In the genomic region with DNA sequence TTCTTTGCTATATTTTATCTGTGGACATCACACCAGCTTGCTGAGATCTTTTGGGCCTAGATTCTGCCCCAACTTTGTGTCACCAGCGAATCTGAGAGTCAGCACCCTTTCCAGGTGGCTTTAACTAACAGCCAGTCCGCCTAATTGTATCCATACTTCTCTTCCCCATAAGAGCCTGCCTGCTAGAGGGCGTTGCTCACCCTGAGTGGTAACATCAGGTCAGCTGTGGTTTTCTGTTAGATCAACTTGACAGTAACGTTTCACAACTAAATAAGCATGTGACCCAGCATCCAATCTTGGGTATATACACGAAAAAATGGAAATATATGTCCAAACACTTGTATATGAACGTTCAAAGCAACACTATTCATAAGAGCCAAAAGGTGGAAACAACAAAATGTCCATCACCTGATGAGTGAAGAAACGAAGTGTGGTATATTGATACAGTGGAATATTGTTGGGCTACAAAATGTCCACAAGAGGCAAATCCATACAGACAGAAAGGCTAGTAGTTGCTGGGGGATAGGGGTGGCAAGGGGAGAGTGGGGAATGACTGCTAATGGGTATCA, we compare ENCODE assay signal across 14 cellular contexts. TPM values are rescaled to one million over a fixed set of nuclear protein-coding genes. Genes with fewer than 3 reads are reported as not detected.
DNase-seq lines count a peak whose midpoint lies in the region; ATAC-seq and TF ChIP-seq lines count a peak whose summit lies in the region.
"Had no signal": no experiment of that assay in that cellular context is flagged by ENCODE, and none has a peak within 500 bp of the region (broad histone marks: within the 10 kb centered on the region; RNA-seq: fewer than 3 reads in every experiment).

No MANE protein-coding gene starts in this region.

- intact Hi-C loops in right lobe of liver (cut with DNase I): no loop called here

- ATAC-seq in SK-N-SH treated with all-trans-retinoic acid at 6 μM for 48 hours (0 out of 3 replicates have a peak, but pooled peaks have one; percentile 40), right lobe of liver (peak in 3 of 4 donors; percentile 27 to 53 (median 28)), HG02970 (IDR thresholded peaks at IDR 0.05; ENCODE audit: low FRiP score, unreplicated experiment) (no peak), HG03521 (IDR thresholded peaks at IDR 0.05; ENCODE audit: unreplicated experiment) (no peak), HG03460 (IDR thresholded peaks at IDR 0.05; ENCODE audit: unreplicated experiment) (no peak), GM18907 (IDR thresholded peaks at IDR 0.05; ENCODE audit: unreplicated experiment) (no peak)
- ATAC-seq: activated CD8-positive, alpha-beta T cell treated with anti-CD3 and anti-CD28 coated beads for 36 hours had no signal

- H3K9me3 ChIP-seq in right lobe of liver: no peaks in the 10 kb centered on the region
- H3K9me3 ChIP-seq: testis had no signal

- H3K36me3 ChIP-seq in right lobe of liver: no peaks in the 10 kb centered on the region

- no peak for TF ChIP-seq CTCF in right lobe of liver (IDR thresholded peaks at IDR 0.05)

- peak; percentile 7 for DNase-seq in ELR (ENCODE audit: low read depth)
- peak; percentile 9 for DNase-seq in HuH-7.5 (ENCODE audit: low spot score)
- DNase-seq in right lobe of liver: no peak
- DNase-seq: activated CD8-positive, alpha-beta T cell treated with anti-CD3 and anti-CD28 coated beads for 36 hours; activated naive CD8-positive, alpha-beta T cell treated with anti-CD3 and anti-CD28 coated beads for 36 hours; right cardiac atrium; testis had no signal

- no peaks in the 10 kb centered on the region for H3K27me3 ChIP-seq in right lobe of liver
- H3K27me3 ChIP-seq: hepatocyte, testis had no signal

- no peak overlapping the region for H3K4me3 ChIP-seq in right lobe of liver
- H3K4me3 ChIP-seq: hepatocyte, testis had no signal

- TF ChIP-seq POLR2A in right lobe of liver (IDR thresholded peaks at IDR 0.05): no peak

- WGBS in right lobe of liver (ENCODE audit: insufficient coverage, low coverage, low lambda C conversion rate, missing lambda C conversion rate): 44% methylated on average over 7 of the region's 7 CpGs

- H3K4me1 ChIP-seq in right lobe of liver: peaks cover 0 to 6% (median 0%) of the 10 kb centered on the region in 4 donors
- H3K4me1 ChIP-seq: testis had no signal

- no peak overlapping the region for H3K27ac ChIP-seq in right lobe of liver
- H3K27ac ChIP-seq: hepatocyte, testis had no signal

TF ChIP-seq in SK-N-SH treated with all-trans-retinoic acid at 6 μM for 48 hours, 23 proteins besides CTCF, POLR2A, EP300 and RAD21:
- TF ChIP-seq GLIS3 (CRISPR knock-in tag; IDR thresholded peaks at IDR 0.05): no peak
- TF ChIP-seq, protein P1, sequence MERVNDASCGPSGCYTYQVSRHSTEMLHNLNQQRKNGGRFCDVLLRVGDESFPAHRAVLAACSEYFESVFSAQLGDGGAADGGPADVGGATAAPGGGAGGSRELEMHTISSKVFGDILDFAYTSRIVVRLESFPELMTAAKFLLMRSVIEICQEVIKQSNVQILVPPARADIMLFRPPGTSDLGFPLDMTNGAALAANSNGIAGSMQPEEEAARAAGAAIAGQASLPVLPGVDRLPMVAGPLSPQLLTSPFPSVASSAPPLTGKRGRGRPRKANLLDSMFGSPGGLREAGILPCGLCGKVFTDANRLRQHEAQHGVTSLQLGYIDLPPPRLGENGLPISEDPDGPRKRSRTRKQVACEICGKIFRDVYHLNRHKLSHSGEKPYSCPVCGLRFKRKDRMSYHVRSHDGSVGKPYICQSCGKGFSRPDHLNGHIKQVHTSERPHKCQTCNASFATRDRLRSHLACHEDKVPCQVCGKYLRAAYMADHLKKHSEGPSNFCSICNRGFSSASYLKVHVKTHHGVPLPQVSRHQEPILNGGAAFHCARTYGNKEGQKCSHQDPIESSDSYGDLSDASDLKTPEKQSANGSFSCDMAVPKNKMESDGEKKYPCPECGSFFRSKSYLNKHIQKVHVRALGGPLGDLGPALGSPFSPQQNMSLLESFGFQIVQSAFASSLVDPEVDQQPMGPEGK (CRISPR knock-in tag; IDR thresholded peaks at IDR 0.05; ENCODE audit: borderline replicate concordance): no peak
- no peak for TF ChIP-seq CREB5 (CRISPR knock-in tag; IDR thresholded peaks at IDR 0.05; ENCODE audit: low read depth)
- TF ChIP-seq ZNF565 (CRISPR knock-in tag; conservative IDR thresholded peaks at IDR 0.05; ENCODE audit: low read depth): no peak
- TF ChIP-seq ZFP3 (CRISPR knock-in tag; IDR thresholded peaks at IDR 0.05): no peak
- no peak for TF ChIP-seq TCF4 (CRISPR knock-in tag; IDR thresholded peaks at IDR 0.05; ENCODE audit: borderline replicate concordance)
- TF ChIP-seq, protein P2, sequence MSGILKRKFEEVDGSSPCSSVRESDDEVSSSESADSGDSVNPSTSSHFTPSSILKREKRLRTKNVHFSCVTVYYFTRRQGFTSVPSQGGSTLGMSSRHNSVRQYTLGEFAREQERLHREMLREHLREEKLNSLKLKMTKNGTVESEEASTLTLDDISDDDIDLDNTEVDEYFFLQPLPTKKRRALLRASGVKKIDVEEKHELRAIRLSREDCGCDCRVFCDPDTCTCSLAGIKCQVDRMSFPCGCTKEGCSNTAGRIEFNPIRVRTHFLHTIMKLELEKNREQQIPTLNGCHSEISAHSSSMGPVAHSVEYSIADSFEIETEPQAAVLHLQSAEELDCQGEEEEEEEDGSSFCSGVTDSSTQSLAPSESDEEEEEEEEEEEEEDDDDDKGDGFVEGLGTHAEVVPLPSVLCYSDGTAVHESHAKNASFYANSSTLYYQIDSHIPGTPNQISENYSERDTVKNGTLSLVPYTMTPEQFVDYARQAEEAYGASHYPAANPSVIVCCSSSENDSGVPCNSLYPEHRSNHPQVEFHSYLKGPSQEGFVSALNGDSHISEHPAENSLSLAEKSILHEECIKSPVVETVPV (CRISPR knock-in tag; IDR thresholded peaks at IDR 0.05): no peak
- no peak for TF ChIP-seq POU6F1 (CRISPR knock-in tag; IDR thresholded peaks at IDR 0.05; ENCODE audit: borderline replicate concordance, low read depth)
- no peak for TF ChIP-seq ZFP30 (CRISPR knock-in tag; IDR thresholded peaks at IDR 0.05)
- no peak for TF ChIP-seq CSDC2 (CRISPR knock-in tag; IDR thresholded peaks at IDR 0.05)
- no peak for TF ChIP-seq ZNF8 (CRISPR knock-in tag; IDR thresholded peaks at IDR 0.05)
- no peak for TF ChIP-seq SNAI2 (CRISPR knock-in tag; IDR thresholded peaks at IDR 0.05)
- TF ChIP-seq, protein P3, sequence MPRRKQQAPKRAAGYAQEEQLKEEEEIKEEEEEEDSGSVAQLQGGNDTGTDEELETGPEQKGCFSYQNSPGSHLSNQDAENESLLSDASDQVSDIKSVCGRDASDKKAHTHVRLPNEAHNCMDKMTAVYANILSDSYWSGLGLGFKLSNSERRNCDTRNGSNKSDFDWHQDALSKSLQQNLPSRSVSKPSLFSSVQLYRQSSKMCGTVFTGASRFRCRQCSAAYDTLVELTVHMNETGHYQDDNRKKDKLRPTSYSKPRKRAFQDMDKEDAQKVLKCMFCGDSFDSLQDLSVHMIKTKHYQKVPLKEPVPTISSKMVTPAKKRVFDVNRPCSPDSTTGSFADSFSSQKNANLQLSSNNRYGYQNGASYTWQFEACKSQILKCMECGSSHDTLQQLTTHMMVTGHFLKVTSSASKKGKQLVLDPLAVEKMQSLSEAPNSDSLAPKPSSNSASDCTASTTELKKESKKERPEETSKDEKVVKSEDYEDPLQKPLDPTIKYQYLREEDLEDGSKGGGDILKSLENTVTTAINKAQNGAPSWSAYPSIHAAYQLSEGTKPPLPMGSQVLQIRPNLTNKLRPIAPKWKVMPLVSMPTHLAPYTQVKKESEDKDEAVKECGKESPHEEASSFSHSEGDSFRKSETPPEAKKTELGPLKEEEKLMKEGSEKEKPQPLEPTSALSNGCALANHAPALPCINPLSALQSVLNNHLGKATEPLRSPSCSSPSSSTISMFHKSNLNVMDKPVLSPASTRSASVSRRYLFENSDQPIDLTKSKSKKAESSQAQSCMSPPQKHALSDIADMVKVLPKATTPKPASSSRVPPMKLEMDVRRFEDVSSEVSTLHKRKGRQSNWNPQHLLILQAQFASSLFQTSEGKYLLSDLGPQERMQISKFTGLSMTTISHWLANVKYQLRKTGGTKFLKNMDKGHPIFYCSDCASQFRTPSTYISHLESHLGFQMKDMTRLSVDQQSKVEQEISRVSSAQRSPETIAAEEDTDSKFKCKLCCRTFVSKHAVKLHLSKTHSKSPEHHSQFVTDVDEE (CRISPR knock-in tag; IDR thresholded peaks at IDR 0.05): no peak

RNA-seq across cellular contexts. Expression of gene EFHD1, which starts 24.9 kb away (rescaled TPM):
- 10 to 100 TPM in 4 of 6 experiments, 1 to 10 TPM in 2; 7.3 to 30.3 (median 10.7) TPM for total RNA-seq in right lobe of liver
- total RNA-seq: dermis microvascular lymphatic vessel endothelial cell had no signal

RNA-seq across cellular contexts. Expression of gene GIGYF2, which starts 38.8 kb away (rescaled TPM):
- total RNA-seq in right lobe of liver: 10 to 100 TPM; 25.7 to 35.0 (median 32.6) TPM

Comparison
In these comparisons a context has a peak if more than half of its experiments do, and no peak if none do; other contexts are left out.
1. DNase-seq: peak in ELR (single experiment) and HuH-7.5 (single experiment); none in right lobe of liver (0 of 3).
2. ATAC-seq: peak in SK-N-SH treated with all-trans-retinoic acid at 6 μM for 48 hours (single experiment) and right lobe of liver (3 of 4); none in HG02970 (single experiment), HG03521 (single experiment), HG03460 (single experiment) and GM18907 (single experiment).